ENCODE assay signal across 8 cellular contexts in genomic region chr6:42984001-42984923, GRCh38. TPM values are rescaled to one million over a fixed set of nuclear protein-coding genes. Genes with fewer than 3 reads are reported as not detected.
A peak's percentile ranks its signal among the peaks of the same experiment; 100 is the strongest.
DNase-seq lines count a peak whose midpoint lies in the region; ATAC-seq and TF ChIP-seq lines count a peak whose summit lies in the region.

TSS of gene PPP2R5D (plus strand) at chr6:42984570. CDS start at chr6:42984678, 108 bp downstream.

- peak within 1 kb of the TSS; percentile 79 for H3K4me3 Mint-ChIP-seq in WTC11

- no peaks in the 10 kb centered on the region for H3K36me3 ChIP-seq in smooth muscle cell (ENCODE audit: low read depth)

- H3K36me3 Mint-ChIP-seq in WTC11 = peaks cover 1% of the 10 kb centered on the region; the same call in 1 of the 2 replicates

- POLR2A ChIA-PET in AG04450 (lab: Yijun Ruan, JAX) = interaction anchor here (0.6 to 1.8 kb wide), 17 partner anchors 10 to 238 kb away, joined by 3 to 18 read pairs (median 4); partner anchors contain the start of genes CNPY3, CUL7, CUL9 and KLC4
- POLR2A ChIA-PET in WTC11 (lab: Charles Lee) = interaction anchor here (0.5 to 1.6 kb wide), 15 partner anchors 12 to 186 kb away, joined by 3 to 12 read pairs (median 5); partner anchors contain the start of genes CNPY3, KLC4, KLHDC3 and MEA1

- H3K4me2 ChIP-seq in smooth muscle cell = peak within 1 kb of the TSS; percentile 92

- peak within 1 kb of the TSS; percentile 80 for H3K27ac Mint-ChIP-seq in WTC11

- H3K4me1 ChIP-seq in smooth muscle cell (ENCODE audit: low read depth) = peaks cover 16% of the 10 kb centered on the region

- ATAC-seq in GM18909 (IDR thresholded peaks at IDR 0.05; ENCODE audit: poor library complexity, unreplicated experiment) (peak; percentile 93), HG03175 (IDR thresholded peaks at IDR 0.05; ENCODE audit: unreplicated experiment) (peak; percentile 92), WTC11 (peak; percentile 97)

- H3F3A ChIP-seq in smooth muscle cell (ENCODE audit: low read depth) = peaks cover 8% of the 10 kb centered on the region

- peaks cover 27% of the 10 kb centered on the region for H3K4me1 Mint-ChIP-seq in WTC11

- TF ChIP-seq CTCF in AG04450 (IDR thresholded peaks at IDR 0.05; ENCODE audit: low read depth, low read length) = no peak
- no peak for TF ChIP-seq CTCF in WTC11 (IDR thresholded peaks at IDR 0.05)
- no peak for TF ChIP-seq CTCF in cardiac fibroblast (IDR thresholded peaks at IDR 0.05; ENCODE audit: low read depth, low read length)
- TF ChIP-seq CTCF in smooth muscle cell (IDR thresholded peaks at IDR 0.05; ENCODE audit: borderline replicate concordance, insufficient read depth, poor library complexity, severe bottlenecking) = no peak

- H3K9me3 ChIP-seq in AG04450 (ENCODE audit: control insufficient read depth, insufficient read depth, low read length) = no peaks in the 10 kb centered on the region
- H3K9me3 ChIP-seq in smooth muscle cell (replicated peaks; ENCODE audit: low read depth) = no peaks in the 10 kb centered on the region

- CTCF ChIA-PET in AG04450 (lab: Charles Lee) (interaction anchor here (0.9 kb wide), 1 partner anchor 160 kb away, joined by 3 read pairs; no protein-coding TSS in a partner anchor), WTC11 (lab: Charles Lee) (interaction anchor here (0.8 to 1.9 kb wide), 9 partner anchors 12 to 245 kb away, joined by 3 to 14 read pairs (median 7); partner anchors contain the start of genes CNPY3, DNPH1, KLHDC3 and MEA1)

- peaks cover 33% of the 10 kb centered on the region for H4K20me1 ChIP-seq in smooth muscle cell (ENCODE audit: low read depth)

- no peaks in the 10 kb centered on the region for H3K27me3 ChIP-seq in AG04450 (ENCODE audit: control insufficient read depth, insufficient read depth, low read length)
- no peaks in the 10 kb centered on the region for H3K27me3 ChIP-seq in smooth muscle cell (ENCODE audit: low read depth)

- H3K79me2 ChIP-seq in smooth muscle cell (ENCODE audit: low read depth) = peaks cover 27% of the 10 kb centered on the region

- peak within 1 kb of the TSS; percentile 79 for H3K9ac ChIP-seq in smooth muscle cell (ENCODE audit: low read depth)

- H3K27ac ChIP-seq in AG04450 (ENCODE audit: low read depth, low read length) (peak within 1 kb of the TSS; percentile 89), smooth muscle cell (ENCODE audit: low read depth) (peak within 1 kb of the TSS; percentile 84)

- no peaks in the 10 kb centered on the region for H3K27me3 Mint-ChIP-seq in WTC11 (ENCODE audit: low read depth)

- WGBS in smooth muscle cell (ENCODE audit: low lambda C conversion rate) = 1% methylated on average over 49 of the region's 59 CpGs

- H3K4me3 ChIP-seq in AG04450 (ENCODE audit: low read depth, low read length) = peak within 1 kb of the TSS; percentile 76
- peak within 1 kb of the TSS; percentile 72 to 82 for H3K4me3 ChIP-seq in cardiac fibroblast (replicated peaks in 1 of 2; ENCODE audit: low read depth in 2 of 2, low read length in 2 of 2)
- H3K4me3 ChIP-seq in smooth muscle cell = peak within 1 kb of the TSS; percentile 73

- DNase-seq in AG04450 (ENCODE audit: low read depth, low spot score) (peak; percentile 96), NCI-H226 (peak; percentile 98), WTC11 (ENCODE audit: low spot score) (peak; percentile 98), cardiac fibroblast (ENCODE audit: low read depth in 2 of 2) (peak; percentile 99), iPS-NIHi7 (ENCODE audit: extremely low spot score) (peak; percentile 99), smooth muscle cell (lab: John Stamatoyannopoulos, UW; ENCODE audit: unreplicated experiment) (peak; percentile 81)

- peak within 1 kb of the TSS; percentile 93 for H2AFZ ChIP-seq in smooth muscle cell (ENCODE audit: low read depth)

- H3K9me3 Mint-ChIP-seq in WTC11 = no peaks in the 10 kb centered on the region

TF ChIP-seq in WTC11, 78 proteins besides CTCF, POLR2A, EP300 and RAD21:
- 0 out of 2 replicates have a peak, but pooled peaks have one; percentile 22 for TF ChIP-seq CREM (CRISPR knock-in tag; IDR thresholded peaks at IDR 0.05)
- TF ChIP-seq MYBL2 (CRISPR knock-in tag; IDR thresholded peaks at IDR 0.05) = 0 out of 2 replicates have a peak, but pooled peaks have one; percentile 56
- TF ChIP-seq IRF2 (CRISPR knock-in tag; IDR thresholded peaks at IDR 0.05; ENCODE audit: borderline replicate concordance, low read depth) = no peak
- no peak for TF ChIP-seq ZNF416 (CRISPR knock-in tag; IDR thresholded peaks at IDR 0.05)
- 0 out of 2 replicates have a peak, but pooled peaks have one; percentile 16 for TF ChIP-seq HMGXB4 (CRISPR knock-in tag; IDR thresholded peaks at IDR 0.05)
- TF ChIP-seq ZNF232 (CRISPR knock-in tag; IDR thresholded peaks at IDR 0.05) = 0 out of 2 replicates have a peak, but pooled peaks have one; percentile 66
- 0 out of 2 replicates have a peak, but pooled peaks have one; percentile 51 for TF ChIP-seq FOXP4 (CRISPR knock-in tag; IDR thresholded peaks at IDR 0.05)
- TF ChIP-seq ZBTB43 (CRISPR knock-in tag; IDR thresholded peaks at IDR 0.05) = 0 out of 2 replicates have a peak, but pooled peaks have one; percentile 47
- no peak for TF ChIP-seq ZNF121 (CRISPR knock-in tag; IDR thresholded peaks at IDR 0.05)
- TF ChIP-seq NFYB (CRISPR knock-in tag; conservative IDR thresholded peaks at IDR 0.05; ENCODE audit: low read depth) = peak; percentile 78
- peak; percentile 81 for TF ChIP-seq SP1 (CRISPR knock-in tag; conservative IDR thresholded peaks at IDR 0.05)
- TF ChIP-seq PRDM15 (CRISPR knock-in tag; IDR thresholded peaks at IDR 0.05) = peak; percentile 76
TF ChIP-seq in WTC11: peak in this region for 9.

RNA-seq across cellular contexts. Expression of gene PPP2R5D, which starts in this region (rescaled TPM):
- polyA plus RNA-seq in AG04450 (2011; rRNA removed) = 59.5 and 61.5 TPM in 2 replicates
- 65.7 and 69.9 TPM in 2 replicates for polyA minus RNA-seq in AG04450 (2011; rRNA and poly(A)+ RNA removed)
- total RNA-seq in WTC11 (2021) = 47.5 to 52.7 TPM (median 49.0 TPM) in 3 replicates
- 33.4 and 51.3 TPM in 2 replicates for total RNA-seq in smooth muscle cell
- polyA plus RNA-seq in smooth muscle cell = 44.1 and 46.4 TPM in 2 replicates

Comparison
In these comparisons a context has a peak if more than half of its experiments do, and no peak if none do; other contexts are left out.
1. Peak in every context shown above with its lines: DNase-seq, ATAC-seq, H3K4me3 ChIP-seq and H3K27ac ChIP-seq.